In the genomic region with DNA sequence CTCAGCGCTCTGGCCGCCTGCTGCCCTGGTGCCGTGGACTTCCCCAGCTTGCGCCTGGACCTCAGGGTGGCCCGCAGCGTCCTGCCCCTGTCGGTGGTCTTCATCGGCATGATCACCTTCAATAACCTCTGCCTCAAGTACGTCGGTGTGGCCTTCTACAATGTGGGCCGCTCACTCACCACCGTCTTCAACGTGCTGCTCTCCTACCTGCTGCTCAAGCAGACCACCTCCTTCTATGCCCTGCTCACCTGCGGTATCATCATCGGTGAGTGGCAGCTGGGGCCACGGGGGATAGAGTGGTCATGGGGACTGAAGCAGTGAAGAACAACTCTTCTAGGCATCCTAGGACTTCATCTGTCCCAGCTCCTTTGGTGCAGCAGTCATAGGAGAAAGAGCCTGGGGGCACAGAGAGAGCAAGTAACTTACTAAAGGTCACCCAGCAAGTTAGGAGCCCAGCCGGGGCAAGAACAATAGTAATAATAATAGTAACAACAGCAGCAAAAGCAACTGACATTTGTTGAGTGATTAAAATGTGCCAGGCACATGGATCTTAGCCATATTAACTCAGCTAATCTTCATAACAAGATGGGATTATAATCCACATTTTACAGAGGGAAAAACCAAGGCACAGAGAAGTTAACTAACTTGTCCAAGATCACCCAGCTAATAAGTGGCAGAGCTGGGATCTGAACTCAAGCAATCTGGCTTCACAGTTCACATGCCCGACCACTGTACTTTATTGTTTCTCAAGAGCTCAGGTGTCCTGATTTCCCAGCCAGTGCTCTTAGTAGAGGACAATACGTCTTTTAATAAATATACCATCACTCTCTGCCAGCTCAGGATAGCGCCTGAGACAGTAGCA, we compare ENCODE assay signal across 8 cellular contexts. TPM values are rescaled to one million over a fixed set of nuclear protein-coding genes. Genes with fewer than 3 reads are reported as not detected.
DNase-seq lines count a peak whose midpoint lies in the region; ATAC-seq and TF ChIP-seq lines count a peak whose summit lies in the region.

No MANE protein-coding gene starts in this region.

- BruUV-seq in A673 (replicated peaks; lab: Mats Ljungman, UMichigan) = TSS peak; percentile 41
- no TSS peak for BruUV-seq in IMR-90 (replicated peaks; lab: Mats Ljungman, UMichigan)
- BruUV-seq in mammary epithelial cell (replicated peaks; lab: Mats Ljungman, UMichigan) = TSS peak; percentile 25

- H3K4me1 Mint-ChIP-seq in mesothelial cell of epicardium = peaks cover 33% of the 10 kb centered on the region

- H3K14ac ChIP-seq in IMR-90 (replicated peaks; ENCODE audit: low read depth, low read length) = peak overlapping the region; percentile 95

- H4K5ac ChIP-seq in IMR-90 (ENCODE audit: low read depth, low read length) = no peak overlapping the region

- dilution Hi-C loops in IMR-90 (cut with HindIII; ENCODE audit: low sequenced_read_pairs, unreplicated experiment) = no loop called here
- dilution Hi-C loops in mammary epithelial cell (cut with HindIII; ENCODE audit: low sequenced_read_pairs) = no loop called here

- no peaks in the 10 kb centered on the region for H3K27me3 ChIP-seq in A673 (replicated peaks; ENCODE audit: insufficient read depth, low read depth, low read length, poor library complexity)
- no peaks in the 10 kb centered on the region for H3K27me3 ChIP-seq in IMR-90 (ENCODE audit: control insufficient read depth, insufficient read depth, low read length)
- no peaks in the 10 kb centered on the region for H3K27me3 ChIP-seq in mammary epithelial cell (ENCODE audit: insufficient read depth, low read length)

- H3K9ac ChIP-seq in IMR-90 (ENCODE audit: low read depth, low read length) (peak overlapping the region; percentile 96), mammary epithelial cell (ENCODE audit: insufficient read depth, low read length) (no peak overlapping the region)

- ATAC-seq in IMR-90 (ENCODE audit: low read depth) (no peak), GM21529 (IDR thresholded peaks at IDR 0.05; ENCODE audit: unreplicated experiment) (no peak)

- no peak for TF ChIP-seq POLR2A in IMR-90 (IDR thresholded peaks at IDR 0.05; ENCODE audit: low read depth, low read length)

- TF ChIP-seq RAD21 in IMR-90 (IDR thresholded peaks at IDR 0.05; ENCODE audit: low read length) = no peak

- CTCF ChIA-PET in A673 (lab: Charles Lee) (interaction anchor here (0.5 to 2.0 kb wide), 2 partner anchors 35 to 161 kb away, joined by 7 to 8 read pairs; no protein-coding TSS in a partner anchor), IMR-90 (lab: Yijun Ruan, JAX) (no interaction called here), mammary epithelial cell (lab: Charles Lee; ENCODE audit: low non-redundant PET) (interaction anchor here (0.5 kb wide), 1 partner anchor 159 kb away, joined by 3 read pairs; no protein-coding TSS in a partner anchor)

- peak overlapping the region; percentile 67 for H3K27ac Mint-ChIP-seq in mesothelial cell of epicardium

- peaks cover 52% of the 10 kb centered on the region for H3K79me2 ChIP-seq in mammary epithelial cell (ENCODE audit: insufficient read depth, low read length)

- H3K4me3 ChIP-seq in A673 (ENCODE audit: low read depth, low read length, poor library complexity, severe bottlenecking) (peak overlapping the region; percentile 78), IMR-90 (ENCODE audit: insufficient read depth, low read depth, low read length) (peak overlapping the region; percentile 87), mammary epithelial cell (replicated peaks in 1 of 3; ENCODE audit: insufficient read depth in 1 of 3, low read depth in 2 of 3, low read length in 3 of 3) (peak overlapping the region; percentile 74 to 91 (median 85))

- no peak overlapping the region for H3K18ac ChIP-seq in IMR-90 (ENCODE audit: low read depth, low read length)

- peak overlapping the region; percentile 96 for H3K4me2 ChIP-seq in IMR-90 (ENCODE audit: low read depth, low read length)
- peak overlapping the region; percentile 96 for H3K4me2 ChIP-seq in mammary epithelial cell (ENCODE audit: insufficient read depth, low read depth, low read length)

- H3K9me3 Mint-ChIP-seq in mesothelial cell of epicardium = no peaks in the 10 kb centered on the region

- H2BK5ac ChIP-seq in IMR-90 (ENCODE audit: low read depth, low read length, poor library complexity, severe bottlenecking) = peak overlapping the region; percentile 85

- peak overlapping the region; percentile 96 for H3K4me3 Mint-ChIP-seq in mesothelial cell of epicardium

- in situ Hi-C loops in IMR-90 (cut with MboI; ENCODE audit: low sequenced_read_pairs) = loop anchor here (25.0 kb wide), 1 partner anchor 1244 kb away; the partner anchor contains the start of gene CD82
- in situ Hi-C loops in mammary epithelial cell (cut with MboI; ENCODE audit: low sequenced_read_pairs in 2 of 2) = no loop called here

- H4K8ac ChIP-seq in IMR-90 (ENCODE audit: low read depth in 2 of 2, low read length in 2 of 2) = peak overlapping the region; percentile 82 to 97; a peak in 2 of 4 replicates

- intact Hi-C loops in A673 (cut with micrococcal nuclease; ENCODE audit: unreplicated experiment) (no loop called here), IMR-90 (cut with micrococcal nuclease) (no loop called here), mammary epithelial cell (cut with micrococcal nuclease) (no loop called here)

- peaks cover 8% of the 10 kb centered on the region for H3K36me3 ChIP-seq in A673 (ENCODE audit: insufficient read depth, low read length, poor library complexity, severe bottlenecking)
- peaks cover 25% of the 10 kb centered on the region for H3K36me3 ChIP-seq in IMR-90 (ENCODE audit: control insufficient read depth, insufficient read depth, low read length)
- peaks cover 6% of the 10 kb centered on the region for H3K36me3 ChIP-seq in mammary epithelial cell (ENCODE audit: insufficient read depth, low read length)

- H3K9me3 ChIP-seq in A673 (ENCODE audit: low read depth, low read length, poor library complexity, severe bottlenecking) (no peaks in the 10 kb centered on the region), IMR-90 (ENCODE audit: control insufficient read depth, insufficient read depth, low read length) (no peaks in the 10 kb centered on the region), mammary epithelial cell (replicated peaks; ENCODE audit: insufficient read depth, low read length) (no peaks in the 10 kb centered on the region)

- H4K20me1 ChIP-seq in IMR-90 (ENCODE audit: insufficient read depth, low read length) = peaks cover 32% of the 10 kb centered on the region
- no peaks in the 10 kb centered on the region for H4K20me1 ChIP-seq in mammary epithelial cell (ENCODE audit: insufficient read depth, low read length)

- peak overlapping the region; percentile 89 for H2AFZ ChIP-seq in IMR-90 (replicated peaks; ENCODE audit: low read length, poor library complexity)
- no peak overlapping the region for H2AFZ ChIP-seq in mammary epithelial cell (ENCODE audit: low read depth, low read length)

- no peak for TF ChIP-seq CTCF in A673 (conservative IDR thresholded peaks at IDR 0.05; ENCODE audit: low read depth, low read length)
- TF ChIP-seq CTCF in IMR-90 (conservative IDR thresholded peaks at IDR 0.05; ENCODE audit: low read depth, low read length) = no peak
- no peak for TF ChIP-seq CTCF in mammary epithelial cell (conservative IDR thresholded peaks at IDR 0.05 in 1 of 2, IDR thresholded peaks at IDR 0.05 in 1 of 2; ENCODE audit: extremely low read depth in 1 of 2, insufficient read depth in 1 of 2, low read depth in 1 of 2, low read length in 2 of 2)
- no peak for TF ChIP-seq CTCF in mesothelial cell of epicardium (IDR thresholded peaks at IDR 0.05; ENCODE audit: unreplicated experiment)

- H3K4me1 ChIP-seq in A673 (ENCODE audit: insufficient read depth, low read length, poor library complexity, severe bottlenecking) (peaks cover 41% of the 10 kb centered on the region), IMR-90 (ENCODE audit: control insufficient read depth, insufficient read depth, low read length) (peaks cover 20% of the 10 kb centered on the region), mammary epithelial cell (ENCODE audit: insufficient read depth, low read length) (peaks cover 15% of the 10 kb centered on the region)

- H2BK20ac ChIP-seq in IMR-90 (ENCODE audit: low read depth, low read length) = no peak overlapping the region

- H3K56ac ChIP-seq in IMR-90 (ENCODE audit: extremely low read depth, insufficient read depth, low read length) = no peak overlapping the region

- H2AK9ac ChIP-seq in IMR-90 (replicated peaks; ENCODE audit: low read depth, low read length, poor library complexity) = peak overlapping the region; percentile 97

- peaks cover 42 to 54% of the 10 kb centered on the region in 2 experiments for H3K79me1 ChIP-seq in IMR-90 (ENCODE audit: low read depth in 1 of 2, low read length in 2 of 2)

- H3K4ac ChIP-seq in IMR-90 (ENCODE audit: low read depth, low read length) = peak overlapping the region; percentile 94

- peaks cover 27% of the 10 kb centered on the region for H3K9me1 ChIP-seq in IMR-90 (ENCODE audit: insufficient read depth, low read length)

- H2BK120ac ChIP-seq in IMR-90 (ENCODE audit: low read depth, low read length) = no peak overlapping the region

- H3K27me3 Mint-ChIP-seq in mesothelial cell of epicardium (ENCODE audit: low read depth) = no peaks in the 10 kb centered on the region

- H3K36me3 Mint-ChIP-seq in mesothelial cell of epicardium = peaks cover 4% of the 10 kb centered on the region

- peak overlapping the region; percentile 71 for H3K23ac ChIP-seq in IMR-90 (ENCODE audit: low read depth, low read length)

- H2BK15ac ChIP-seq in IMR-90 (ENCODE audit: low read depth, low read length) = no peak overlapping the region

- H3K27ac ChIP-seq in A673 (ENCODE audit: low read depth, low read length, poor library complexity, severe bottlenecking) = peak overlapping the region; percentile 78
- H3K27ac ChIP-seq in IMR-90 (ENCODE audit: insufficient read depth, low read length) = peak overlapping the region; percentile 91
- no peak overlapping the region for H3K27ac ChIP-seq in mammary epithelial cell (ENCODE audit: insufficient read depth, low read depth, low read length)

- peak overlapping the region; percentile 95 for H4K91ac ChIP-seq in IMR-90 (ENCODE audit: insufficient read depth, low read depth, low read length)

- WGBS in IMR-90 (ENCODE audit: extremely low coverage in 2 of 2, insufficient read length in 1 of 2), 2 experiments = 81% methylated on average over 8 of the region's 20 CpGs; no CpG with 5 or more reads in 1 of the 2 experiments
- 72% methylated on average over 20 of the region's 20 CpGs for WGBS in mammary epithelial cell (ENCODE audit: low coverage, missing lambda C conversion rate)

- DNase-seq in A673 (ENCODE audit: low spot score) (no peak), IMR-90 (no peak), mammary epithelial cell (no peak), mesothelial cell of epicardium (ENCODE audit: low spot score in 2 of 2, unreplicated experiment in 2 of 2) (no peak), cerebellum (ENCODE audit: low spot score) (no peak), AML-193 (lab: John Stamatoyannopoulos, UW) (no peak), NCI-H1105 treated with DMSO at 0.1 percent for 48 hours (lab: John Stamatoyannopoulos, UW) (no peak)

- peak overlapping the region; percentile 92 for H2AK5ac ChIP-seq in IMR-90 (ENCODE audit: low read depth, low read length)

- POLR2A ChIA-PET in A673 (lab: Charles Lee; ENCODE audit: low non-redundant PET) (no interaction called here), IMR-90 (lab: Charles Lee; ENCODE audit: unreplicated experiment) (no interaction called here)

RNA-seq across cellular contexts. Expression of gene SLC35C1, which starts 1.4 kb away (rescaled TPM):
- total RNA-seq in A673 (2021) = 25.7 and 32.5 TPM in 2 replicates
- 3.1 and 4.3 TPM in 2 replicates for total RNA-seq in IMR-90 (2012; rRNA removed)
- 26.7 and 27.1 TPM in 2 replicates for polyA plus RNA-seq in IMR-90 (2012; rRNA removed)
- polyA plus RNA-seq in IMR-90 (2012; cell fraction: cytosol; rRNA removed) = 7.0 and 23.7 TPM in 2 replicates
- polyA plus RNA-seq in IMR-90 (2012; cell fraction: nucleus; rRNA removed; ENCODE audit: low replicate concordance) = 3.3 and 12.5 TPM in 2 replicates
- 10 to 100 TPM; 11.2 to 18.0 TPM for total RNA-seq in mammary epithelial cell
- polyA plus RNA-seq in mammary epithelial cell = 10.5 TPM
- 11.1 TPM for polyA minus RNA-seq in mammary epithelial cell
- 13.2 to 14.6 TPM (median 14.5 TPM) in 3 replicates for total RNA-seq in mesothelial cell of epicardium
- total RNA-seq in cerebellum = 3.5 TPM

RNA-seq across cellular contexts. Expression of gene CRY2, which starts 41.0 kb away (rescaled TPM):
- total RNA-seq in A673 (2021) (46.4 and 47.0 TPM in 2 replicates), IMR-90 (2012; rRNA removed) (12.8 and 13.1 TPM in 2 replicates), mammary epithelial cell (10 to 100 TPM; 13.2 to 14.0 TPM), mesothelial cell of epicardium (33.8 to 35.9 TPM (median 34.3 TPM) in 3 replicates), cerebellum (32.5 TPM)
- polyA plus RNA-seq in IMR-90 (2012; rRNA removed) (10.8 and 12.2 TPM in 2 replicates), mammary epithelial cell (5.2 TPM)
- 5.4 and 6.9 TPM in 2 replicates for polyA plus RNA-seq in IMR-90 (2012; cell fraction: cytosol; rRNA removed)
- polyA plus RNA-seq in IMR-90 (2012; cell fraction: nucleus; rRNA removed; ENCODE audit: low replicate concordance) = 33.2 and 38.5 TPM in 2 replicates
- 19.6 TPM for polyA minus RNA-seq in mammary epithelial cell
